ENCODE assay signal across 1 cellular context in the genomic region with DNA sequence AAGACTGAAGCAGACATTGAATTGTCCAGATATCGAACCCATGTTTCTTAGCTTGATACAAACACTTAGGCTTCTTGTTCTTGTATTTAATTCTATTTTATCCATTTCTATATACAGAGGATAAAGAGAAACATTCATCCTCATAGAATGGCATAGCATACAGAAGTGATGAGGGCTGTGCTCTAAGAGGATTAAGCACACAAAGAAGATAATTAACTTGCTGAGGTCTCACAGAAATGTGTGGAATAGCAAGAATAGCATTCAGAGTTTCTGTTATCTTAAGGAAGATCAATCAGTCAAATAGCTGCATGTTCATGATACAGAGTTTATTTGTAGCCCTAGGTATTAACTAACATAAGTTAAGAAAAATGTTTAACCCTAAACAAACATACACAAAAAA.
TF ChIP-seq lines count a peak whose summit lies in the region.

No MANE protein-coding gene starts in this region.

TF ChIP-seq in HCT116, 20 proteins besides CTCF, POLR2A, EP300 and RAD21:
- TF ChIP-seq JUND (IDR thresholded peaks at IDR 0.05) (no peak), EGR1 (IDR thresholded peaks at IDR 0.05; ENCODE audit: low read depth) (no peak)
